ENCODE assay signal across 26 cellular contexts in genomic region chr5:72994578-72994977, GRCh38.
"Had no signal": no experiment of that assay in that cellular context is flagged by ENCODE, and none has a peak within 500 bp of the region (broad histone marks: within the 10 kb centered on the region; RNA-seq: fewer than 3 reads in every experiment).

No MANE protein-coding gene starts in this region.

- ATAC-seq: effector memory CD8-positive, alpha-beta T cell; foreskin keratinocyte; gastroesophageal sphincter; heart right ventricle; left cardiac atrium; left lung; left ventricle myocardium superior; lower lobe of right lung; mucosa of descending colon; naive thymus-derived CD8-positive, alpha-beta T cell had no signal

- H3K4me3 ChIP-seq: colonic mucosa, esophagus muscularis mucosa, gastroesophageal sphincter, heart right ventricle, left lung, lower lobe of right lung, mucosa of descending colon had no signal

- H3K27me3 ChIP-seq: colonic mucosa, esophagus muscularis mucosa, foreskin keratinocyte, gastroesophageal sphincter, heart right ventricle, left lung had no signal

- H3K36me3 ChIP-seq: colonic mucosa had no signal

- H3K27me3 Mint-ChIP-seq: dendritic cell treated with granulocyte-macrophage colony-stimulating factor and Interleukin-4, amounts not matched to agents 40 ng/mL and 50 ng/mL, for 4 days; effector memory CD8-positive, alpha-beta T cell; naive B cell had no signal

- H3K27ac ChIP-seq: colonic mucosa, esophagus muscularis mucosa, foreskin keratinocyte, gastroesophageal sphincter, heart right ventricle, left lung, lower lobe of right lung had no signal

- H3K9me3 Mint-ChIP-seq: effector memory CD8-positive, alpha-beta T cell had no signal

- DNase-seq: colonic mucosa; cortex of kidney; effector CD8-positive, alpha-beta T cell; effector memory CD8-positive, alpha-beta T cell; endodermal cell; foreskin keratinocyte; glutamatergic neuron; head of caudate nucleus; heart right ventricle; hippocampal formation; left cardiac atrium; left lung; left ventricle myocardium superior; lower lobe of right lung; mesenchymal stem cell; mucosa of descending colon; naive B cell; naive thymus-derived CD8-positive, alpha-beta T cell had no signal

- H3K9me3 ChIP-seq: colonic mucosa, esophagus muscularis mucosa, gastroesophageal sphincter, lower lobe of right lung, mucosa of descending colon had no signal

- FAIRE-seq: endometrium, endothelial cell of umbilical vein, frontal cortex, keratinocyte had no signal

- H3K4me1 ChIP-seq: colonic mucosa, esophagus muscularis mucosa, foreskin keratinocyte, gastroesophageal sphincter, heart right ventricle, left lung, lower lobe of right lung had no signal

- H3K4me3 Mint-ChIP-seq: dendritic cell treated with granulocyte-macrophage colony-stimulating factor and Interleukin-4, amounts not matched to agents 40 ng/mL and 50 ng/mL, for 4 days; effector memory CD8-positive, alpha-beta T cell; endodermal cell; mesothelial cell of epicardium; naive B cell; naive thymus-derived CD8-positive, alpha-beta T cell had no signal

- H3K27ac Mint-ChIP-seq: dendritic cell treated with granulocyte-macrophage colony-stimulating factor and Interleukin-4, amounts not matched to agents 40 ng/mL and 50 ng/mL, for 4 days; effector memory CD8-positive, alpha-beta T cell; endodermal cell; mesothelial cell of epicardium; naive thymus-derived CD8-positive, alpha-beta T cell had no signal

- H3K4me1 Mint-ChIP-seq: endodermal cell, mesothelial cell of epicardium, naive B cell had no signal
